Comparison of ENCODE assay signal across 10 cellular contexts in the genomic region with DNA sequence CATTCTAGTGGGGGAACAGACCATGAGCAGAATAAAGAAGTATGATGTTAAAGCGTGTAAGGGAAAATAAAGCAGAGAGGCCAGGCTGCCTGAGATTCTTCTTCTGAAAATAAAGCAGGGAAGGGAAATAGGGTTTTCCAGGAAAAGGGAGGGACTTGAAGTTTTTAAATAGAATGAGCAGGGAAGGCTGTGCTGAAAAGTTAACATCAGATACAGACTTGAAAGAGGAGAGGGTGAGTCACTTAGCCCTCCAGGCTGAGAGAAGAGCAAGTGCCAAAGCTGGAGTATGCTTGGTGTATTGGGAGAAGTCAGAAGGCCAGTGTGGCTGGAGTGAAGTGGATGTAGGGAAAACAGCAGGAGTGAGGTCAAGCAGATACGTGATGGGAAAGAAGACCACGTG. TPM values are rescaled to one million over a fixed set of nuclear protein-coding genes. Genes with fewer than 3 reads are reported as not detected.
DNase-seq lines count a peak whose midpoint lies in the region; ATAC-seq and TF ChIP-seq lines count a peak whose summit lies in the region.
"Had no signal": no experiment of that assay in that cellular context is flagged by ENCODE, and none has a peak within 500 bp of the region (broad histone marks: within the 10 kb centered on the region; RNA-seq: fewer than 3 reads in every experiment).

No MANE protein-coding gene starts in this region.

- peaks cover 38% of the 10 kb centered on the region for H3K36me3 Mint-ChIP-seq in nephron progenitor cell (ENCODE audit: low read depth)
- H3K36me3 Mint-ChIP-seq in activated naive CD4-positive, alpha-beta T cell treated with anti-CD3 and anti-CD28 coated beads for 36 hours (ENCODE audit: low read depth), result peaks cover 8% of the 10 kb centered on the region

- ATAC-seq in HG03457 (IDR thresholded peaks at IDR 0.05; ENCODE audit: unreplicated experiment) (no peak), HG02678 (IDR thresholded peaks at IDR 0.05; ENCODE audit: unreplicated experiment) (no peak)

- H3K79me2 ChIP-seq in fibroblast of lung (ENCODE audit: control insufficient read depth, insufficient read depth, low read length), result no peaks in the 10 kb centered on the region

- H3K4me1 Mint-ChIP-seq in nephron progenitor cell, result no peaks in the 10 kb centered on the region
- H3K4me1 Mint-ChIP-seq in activated naive CD4-positive, alpha-beta T cell treated with anti-CD3 and anti-CD28 coated beads for 36 hours (ENCODE audit: low read depth), result no peaks in the 10 kb centered on the region

- H3K27ac ChIP-seq in RWPE1 (no peak overlapping the region), fibroblast of lung (ENCODE audit: insufficient read depth, low read length) (no peak overlapping the region)

- no peaks in the 10 kb centered on the region for H3K27me3 ChIP-seq in fibroblast of lung (ENCODE audit: control insufficient read depth, insufficient read depth, low read length)

- POLR2A ChIA-PET in RWPE1 (lab: Yijun Ruan, JAX; ENCODE audit: low non-redundant PET), result no interaction called here

- no peaks in the 10 kb centered on the region for H3K27me3 Mint-ChIP-seq in nephron progenitor cell (ENCODE audit: low read depth, poor library complexity)
- no peaks in the 10 kb centered on the region for H3K27me3 Mint-ChIP-seq in activated naive CD4-positive, alpha-beta T cell treated with anti-CD3 and anti-CD28 coated beads for 36 hours (ENCODE audit: low read depth)

- peaks cover 11% of the 10 kb centered on the region for H3K4me1 ChIP-seq in fibroblast of lung (ENCODE audit: control insufficient read depth, extremely low read depth, insufficient read depth, low read length)

- H3K4me2 ChIP-seq in fibroblast of lung (ENCODE audit: extremely low read depth, insufficient read depth, low read length), result peak overlapping the region; percentile 1

- no peak overlapping the region for H3K4me3 ChIP-seq in fibroblast of lung (replicated peaks in 1 of 4; ENCODE audit: control extremely low read depth in 1 of 4, insufficient read depth in 1 of 4, low read depth in 3 of 4, low read length in 4 of 4)
- H3K4me3 ChIP-seq: HAP-1 had no signal

- DNase-seq in Daoy (ENCODE audit: low read depth) (peak; percentile 39), RWPE1 (ENCODE audit: low spot score) (peak; percentile 57), fibroblast of lung (ENCODE audit: low read depth in 2 of 2) (peak; percentile 85 to 91), nephron progenitor cell (no peak), NCI-H1436 treated with DMSO at 0.1 percent for 48 hours (lab: John Stamatoyannopoulos, UW) (no peak)
- no peak for DNase-seq in activated naive CD4-positive, alpha-beta T cell treated with anti-CD3 and anti-CD28 coated beads for 36 hours
- DNase-seq: NCI-H2107 had no signal

- peak overlapping the region; percentile 10 for H2AFZ ChIP-seq in fibroblast of lung (ENCODE audit: low read length)

- CTCF ChIA-PET in RWPE1 (lab: Yijun Ruan, JAX), result no interaction called here
- CTCF ChIA-PET in activated naive CD4-positive, alpha-beta T cell treated with anti-CD3 and anti-CD28 coated beads for 36 hours (lab: Charles Lee), result no interaction called here

- TF ChIP-seq CTCF in RWPE1 (conservative IDR thresholded peaks at IDR 0.05; ENCODE audit: low read depth) (no peak), fibroblast of lung (conservative IDR thresholded peaks at IDR 0.05 in 1 of 2, IDR thresholded peaks at IDR 0.05 in 1 of 2; ENCODE audit: low read depth in 1 of 2, low read length in 2 of 2) (no peak), nephron progenitor cell (IDR thresholded peaks at IDR 0.05) (no peak)

- H3K4me3 Mint-ChIP-seq in nephron progenitor cell, result no peak overlapping the region
- no peak overlapping the region for H3K4me3 Mint-ChIP-seq in activated naive CD4-positive, alpha-beta T cell treated with anti-CD3 and anti-CD28 coated beads for 36 hours

- peaks cover 10% of the 10 kb centered on the region for H3K9me3 Mint-ChIP-seq in nephron progenitor cell
- H3K9me3 Mint-ChIP-seq in activated naive CD4-positive, alpha-beta T cell treated with anti-CD3 and anti-CD28 coated beads for 36 hours, result no peaks in the 10 kb centered on the region

- no peaks in the 10 kb centered on the region for H3K9me3 ChIP-seq in fibroblast of lung (ENCODE audit: control insufficient read depth, insufficient read depth, low read depth, low read length)
- H3K9me3 ChIP-seq: HAP-1 had no signal

- intact Hi-C loops in activated naive CD4-positive, alpha-beta T cell treated with anti-CD3 and anti-CD28 coated beads for 36 hours (cut with micrococcal nuclease), result no loop called here

- peak overlapping the region; percentile 34 for H3K27ac Mint-ChIP-seq in nephron progenitor cell
- H3K27ac Mint-ChIP-seq in activated naive CD4-positive, alpha-beta T cell treated with anti-CD3 and anti-CD28 coated beads for 36 hours, result no peak overlapping the region

- H4K20me1 ChIP-seq in fibroblast of lung (ENCODE audit: control insufficient read depth, extremely low read depth, insufficient read depth, low read length), result no peaks in the 10 kb centered on the region

- H3K36me3 ChIP-seq in fibroblast of lung (ENCODE audit: control insufficient read depth, insufficient read depth, low read length), result no peaks in the 10 kb centered on the region
- H3K36me3 ChIP-seq: HAP-1 had no signal

- no peak overlapping the region for H3K9ac ChIP-seq in fibroblast of lung (ENCODE audit: insufficient read depth, low read length)

RNA-seq across cellular contexts. Expression of gene PLK4, which starts 10.0 kb away (rescaled TPM):
- 17.3 and 71.7 TPM in 2 replicates for total RNA-seq in Daoy (2014; rRNA removed; shearing (Covaris generic))
- total RNA-seq in fibroblast of lung, result 1.3 and 5.9 TPM in 2 replicates
- polyA plus RNA-seq in fibroblast of lung, result 6.3 and 21.1 TPM in 2 replicates
- polyA plus RNA-seq in fibroblast of lung (2012), result 3.4 and 10.0 TPM in 2 replicates
- polyA minus RNA-seq in fibroblast of lung (ENCODE audit: low replicate concordance), result 1.3 TPM in 2 replicates
- 10 to 100 TPM; 44.7 to 52.3 TPM for total RNA-seq in activated naive CD4-positive, alpha-beta T cell treated with anti-CD3 and anti-CD28 coated beads for 36 hours

Comparison
In these comparisons a context has a peak if more than half of its experiments do, and no peak if none do; other contexts are left out.
1. DNase-seq: peak in Daoy (single experiment), RWPE1 (single experiment) and fibroblast of lung (2 of 2); none in nephron progenitor cell (single experiment), NCI-H1436 treated with DMSO at 0.1 percent for 48 hours (single experiment) and activated naive CD4-positive, alpha-beta T cell treated with anti-CD3 and anti-CD28 coated beads for 36 hours (single experiment).